19 cellular contexts compared by ENCODE assay signal in the genomic region with DNA sequence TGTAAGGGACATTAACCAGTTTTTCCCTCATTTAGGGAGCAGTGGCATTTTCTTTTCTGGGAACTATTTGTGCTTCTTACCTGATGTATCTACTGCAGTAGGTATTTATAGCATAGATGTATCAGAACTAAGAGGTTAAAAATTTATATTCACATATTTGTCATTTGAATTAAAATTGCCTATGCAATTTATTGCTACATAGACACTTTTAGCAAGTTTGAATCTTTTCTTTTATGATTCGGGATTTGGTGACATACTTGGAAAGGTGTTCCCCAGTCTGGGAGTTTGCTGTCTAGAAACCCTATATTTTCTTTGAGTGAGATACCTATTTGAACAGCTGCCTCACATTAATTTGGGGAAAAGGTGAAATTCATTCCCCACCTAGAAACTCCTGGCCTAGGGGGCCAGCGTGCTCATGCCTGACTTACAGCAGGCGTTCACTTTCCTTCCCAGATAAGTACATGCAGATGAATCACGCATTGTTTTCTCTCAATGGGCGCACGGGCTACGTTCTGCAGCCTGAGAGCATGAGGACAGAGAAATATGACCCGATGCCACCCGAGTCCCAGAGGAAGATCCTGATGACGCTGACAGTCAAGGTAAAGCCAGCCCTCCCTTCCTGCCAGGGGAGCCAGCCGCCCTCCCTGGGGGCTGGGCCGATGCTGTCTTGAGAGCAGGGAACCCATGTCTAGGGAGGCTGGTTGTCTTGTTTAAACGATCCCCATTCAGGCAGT.
DNase-seq lines count a peak whose midpoint lies in the region; ATAC-seq and TF ChIP-seq lines count a peak whose summit lies in the region.
"Had no signal": no experiment of that assay in that cellular context is flagged by ENCODE, and none has a peak within 500 bp of the region (broad histone marks: within the 10 kb centered on the region; RNA-seq: fewer than 3 reads in every experiment).

No MANE protein-coding gene starts in this region.

- H3K9me3 ChIP-seq in mucosa of stomach (ENCODE audit: control insufficient read depth, low read length) = no peaks in the 10 kb centered on the region
- no peaks in the 10 kb centered on the region for H3K9me3 ChIP-seq in gastroesophageal sphincter

- no peak for TF ChIP-seq EP300 in gastroesophageal sphincter (IDR thresholded peaks at IDR 0.05)

- no peak overlapping the region for H3K27ac ChIP-seq in gastroesophageal sphincter
- H3K27ac ChIP-seq: PC-9 had no signal

- H3K9me3 Mint-ChIP-seq in osteocyte (ENCODE audit: unreplicated experiment) = no peaks in the 10 kb centered on the region
- H3K9me3 Mint-ChIP-seq: activated naive CD8-positive, alpha-beta T cell treated with anti-CD3 and anti-CD28 coated beads for 36 hours; naive thymus-derived CD4-positive, alpha-beta T cell had no signal

- peak; percentile 1 for TF ChIP-seq POLR2A in GM19193 (IDR thresholded peaks at IDR 0.05; ENCODE audit: extremely low read depth, insufficient read depth, insufficient read length)
- no peak for TF ChIP-seq POLR2A in gastroesophageal sphincter (IDR thresholded peaks at IDR 0.05)

- no peaks in the 10 kb centered on the region for H3K4me1 Mint-ChIP-seq in osteocyte (ENCODE audit: unreplicated experiment)
- H3K4me1 Mint-ChIP-seq: activated naive CD8-positive, alpha-beta T cell treated with anti-CD3 and anti-CD28 coated beads for 36 hours had no signal

- H3K27me3 ChIP-seq in mucosa of stomach (ENCODE audit: control insufficient read depth, insufficient read depth, low read length) (no peaks in the 10 kb centered on the region), gastroesophageal sphincter (peaks cover 13% of the 10 kb centered on the region)

- H3K36me3 ChIP-seq in mucosa of stomach (ENCODE audit: control insufficient read depth, insufficient read depth, low read length) = no peaks in the 10 kb centered on the region
- peaks cover 0 to 4% of the 10 kb centered on the region in 2 donors for H3K36me3 ChIP-seq in gastroesophageal sphincter

- TF ChIP-seq CTCF in osteocyte (IDR thresholded peaks at IDR 0.05) (no peak), gastroesophageal sphincter (IDR thresholded peaks at IDR 0.05) (no peak)

- peak overlapping the region; percentile 48 for H3K9ac ChIP-seq in mucosa of stomach (ENCODE audit: low read length)

- no peak overlapping the region for H3K27ac Mint-ChIP-seq in osteocyte (ENCODE audit: unreplicated experiment)
- H3K27ac Mint-ChIP-seq: activated naive CD8-positive, alpha-beta T cell treated with anti-CD3 and anti-CD28 coated beads for 36 hours; naive thymus-derived CD4-positive, alpha-beta T cell had no signal

- WGBS in gastroesophageal sphincter (ENCODE audit: low coverage in 1 of 2), 2 donors = 45 to 76% methylated on average over 2 to 3 of the region's 13 CpGs

- H3K27me3 Mint-ChIP-seq in osteocyte (ENCODE audit: unreplicated experiment) = peaks cover 32% of the 10 kb centered on the region
- H3K27me3 Mint-ChIP-seq: activated naive CD8-positive, alpha-beta T cell treated with anti-CD3 and anti-CD28 coated beads for 36 hours had no signal

- H3K36me3 Mint-ChIP-seq in osteocyte (ENCODE audit: unreplicated experiment) = no peaks in the 10 kb centered on the region
- H3K36me3 Mint-ChIP-seq: activated naive CD8-positive, alpha-beta T cell treated with anti-CD3 and anti-CD28 coated beads for 36 hours; naive thymus-derived CD4-positive, alpha-beta T cell had no signal

- DNase-seq in NCI-H2107 treated with DMSO at 0.1 percent for 48 hours (lab: John Stamatoyannopoulos, UW; ENCODE audit: unreplicated experiment) = peak; percentile 36
- peak; percentile 60 for DNase-seq in dermis blood vessel endothelial cell
- DNase-seq in osteocyte (ENCODE audit: extremely low spot score, unreplicated experiment) = no peak
- no peak for DNase-seq in stimulated activated naive CD4-positive, alpha-beta T cell treated with Interleukin-2 at 50 U/mL for 16 hours (lab: John Stamatoyannopoulos, UW)
- DNase-seq: activated CD4-positive, CD25-positive, alpha-beta regulatory T cell treated with anti-CD3 and anti-CD28 coated beads, Interleukin-2, amount 50 U/mL, for 72 hours; activated naive CD8-positive, alpha-beta T cell treated with anti-CD3 and anti-CD28 coated beads for 36 hours; activated T-cell treated with anti-CD3 and anti-CD28 coated beads for 4 hours; C1 segment of cervical spinal cord; caudate nucleus; glutamatergic neuron; naive thymus-derived CD4-positive, alpha-beta T cell; PC-9; right cardiac atrium; stimulated activated CD4-positive, alpha-beta T cell treated with anti-CD3 and anti-CD28 coated beads, Interleukin-4, amount 100 ng/mL, for 1 hour; SW 1271 had no signal

- H3K4me3 Mint-ChIP-seq in osteocyte (ENCODE audit: unreplicated experiment) = no peak overlapping the region
- H3K4me3 Mint-ChIP-seq: activated naive CD8-positive, alpha-beta T cell treated with anti-CD3 and anti-CD28 coated beads for 36 hours; naive thymus-derived CD4-positive, alpha-beta T cell had no signal

- no peak overlapping the region for H3K4me3 ChIP-seq in mucosa of stomach (ENCODE audit: low read length)
- H3K4me3 ChIP-seq in gastroesophageal sphincter = no peak overlapping the region
- H3K4me3 ChIP-seq: PC-9 had no signal

- H3K4me1 ChIP-seq in mucosa of stomach (ENCODE audit: control insufficient read depth, insufficient read depth, low read length) = peaks cover 25% of the 10 kb centered on the region
- H3K4me1 ChIP-seq in gastroesophageal sphincter = no peaks in the 10 kb centered on the region

- ATAC-seq in gastroesophageal sphincter (no peak), GM18858 (IDR thresholded peaks at IDR 0.05; ENCODE audit: unreplicated experiment) (no peak)
- ATAC-seq: naive thymus-derived CD4-positive, alpha-beta T cell had no signal

Comparison
In these comparisons a context has a peak if more than half of its experiments do, and no peak if none do; other contexts are left out.
1. DNase-seq: peak in NCI-H2107 treated with DMSO at 0.1 percent for 48 hours (single experiment) and dermis blood vessel endothelial cell (single experiment); none in osteocyte (single experiment) and stimulated activated naive CD4-positive, alpha-beta T cell treated with Interleukin-2 at 50 U/mL for 16 hours (single experiment).